Comparison of ENCODE assay signal across 1 cellular context in the genomic region with DNA sequence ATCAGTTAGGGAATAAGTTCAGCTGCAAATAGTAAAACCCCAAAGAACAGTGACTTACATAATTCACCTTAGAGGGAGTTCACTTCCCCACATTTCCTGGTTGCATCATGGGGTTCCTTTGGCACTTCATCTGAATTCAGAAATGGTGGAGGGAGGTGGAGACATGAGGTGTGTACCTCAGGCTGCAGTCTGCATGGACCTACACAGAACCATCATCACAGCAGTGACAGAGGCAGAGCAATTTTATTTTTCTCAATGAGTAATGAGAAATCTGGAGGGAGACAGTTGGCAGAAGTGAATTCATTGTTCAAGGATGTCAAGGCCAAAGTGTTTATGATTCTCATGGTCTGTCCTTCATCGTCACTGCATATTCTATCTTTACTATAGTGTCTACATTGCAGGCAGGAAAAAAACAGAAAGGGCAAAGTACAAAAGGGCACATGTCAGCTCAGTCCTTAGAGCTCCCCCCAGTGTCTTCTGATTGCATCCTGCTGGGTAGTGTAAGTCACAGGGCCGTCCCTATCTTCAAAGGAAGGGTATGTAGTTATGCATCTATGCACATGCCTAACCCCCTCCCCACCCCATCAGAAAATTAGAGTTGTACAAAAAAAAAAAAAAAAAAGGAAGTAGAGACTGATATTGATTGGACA.
TF ChIP-seq lines count a peak whose summit lies in the region.

No MANE protein-coding gene starts in this region.

TF ChIP-seq in HepG2, 621 proteins besides CTCF, POLR2A, EP300 and RAD21 (continued from another document and continues in another):
- TF ChIP-seq, protein P1, sequence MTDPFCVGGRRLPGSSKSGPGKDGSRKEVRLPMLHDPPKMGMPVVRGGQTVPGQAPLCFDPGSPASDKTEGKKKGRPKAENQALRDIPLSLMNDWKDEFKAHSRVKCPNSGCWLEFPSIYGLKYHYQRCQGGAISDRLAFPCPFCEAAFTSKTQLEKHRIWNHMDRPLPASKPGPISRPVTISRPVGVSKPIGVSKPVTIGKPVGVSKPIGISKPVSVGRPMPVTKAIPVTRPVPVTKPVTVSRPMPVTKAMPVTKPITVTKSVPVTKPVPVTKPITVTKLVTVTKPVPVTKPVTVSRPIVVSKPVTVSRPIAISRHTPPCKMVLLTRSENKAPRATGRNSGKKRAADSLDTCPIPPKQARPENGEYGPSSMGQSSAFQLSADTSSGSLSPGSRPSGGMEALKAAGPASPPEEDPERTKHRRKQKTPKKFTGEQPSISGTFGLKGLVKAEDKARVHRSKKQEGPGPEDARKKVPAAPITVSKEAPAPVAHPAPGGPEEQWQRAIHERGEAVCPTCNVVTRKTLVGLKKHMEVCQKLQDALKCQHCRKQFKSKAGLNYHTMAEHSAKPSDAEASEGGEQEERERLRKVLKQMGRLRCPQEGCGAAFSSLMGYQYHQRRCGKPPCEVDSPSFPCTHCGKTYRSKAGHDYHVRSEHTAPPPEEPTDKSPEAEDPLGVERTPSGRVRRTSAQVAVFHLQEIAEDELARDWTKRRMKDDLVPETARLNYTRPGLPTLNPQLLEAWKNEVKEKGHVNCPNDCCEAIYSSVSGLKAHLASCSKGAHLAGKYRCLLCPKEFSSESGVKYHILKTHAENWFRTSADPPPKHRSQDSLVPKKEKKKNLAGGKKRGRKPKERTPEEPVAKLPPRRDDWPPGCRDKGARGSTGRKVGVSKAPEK (CRISPR knock-in tag; IDR thresholded peaks at IDR 0.05; ENCODE audit: borderline replicate concordance), result no peak
- TF ChIP-seq ZNF230 (CRISPR knock-in tag; IDR thresholded peaks at IDR 0.05), result no peak
- no peak for TF ChIP-seq ZNF331 (CRISPR knock-in tag; IDR thresholded peaks at IDR 0.05)
- no peak for TF ChIP-seq STAT5B (CRISPR knock-in tag; IDR thresholded peaks at IDR 0.05)
- TF ChIP-seq HNF4A (CRISPR knock-in tag; IDR thresholded peaks at IDR 0.05), result peak; percentile 96
- peak; percentile 50 for TF ChIP-seq TEAD3 (CRISPR knock-in tag; optimal IDR thresholded peaks at IDR 0.05; ENCODE audit: borderline replicate concordance)
- TF ChIP-seq, protein P2, sequence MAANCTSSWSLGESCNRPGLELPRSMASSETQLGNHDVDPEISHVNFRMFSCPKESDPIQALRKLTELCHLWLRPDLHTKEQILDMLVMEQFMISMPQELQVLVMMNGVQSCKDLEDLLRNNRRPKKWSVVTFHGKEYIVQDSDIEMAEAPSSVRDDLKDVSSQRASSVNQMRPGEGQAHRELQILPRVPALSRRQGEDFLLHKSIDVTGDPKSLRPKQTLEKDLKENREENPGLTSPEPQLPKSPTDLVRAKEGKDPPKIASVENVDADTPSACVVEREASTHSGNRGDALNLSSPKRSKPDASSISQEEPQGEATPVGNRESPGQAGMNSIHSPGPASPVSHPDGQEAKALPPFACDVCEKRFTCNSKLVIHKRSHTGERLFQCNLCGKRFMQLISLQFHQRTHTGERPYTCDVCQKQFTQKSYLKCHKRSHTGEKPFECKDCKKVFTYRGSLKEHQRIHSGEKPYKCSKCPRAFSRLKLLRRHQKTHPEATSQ (CRISPR knock-in tag; IDR thresholded peaks at IDR 0.05; ENCODE audit: borderline replicate concordance), result no peak
- no peak for TF ChIP-seq GLMP (CRISPR knock-in tag; IDR thresholded peaks at IDR 0.05; ENCODE audit: borderline replicate concordance)
- no peak for TF ChIP-seq NFKB2 (CRISPR knock-in tag; IDR thresholded peaks at IDR 0.05; ENCODE audit: borderline replicate concordance)
- no peak for TF ChIP-seq NFKBIZ (CRISPR knock-in tag; IDR thresholded peaks at IDR 0.05)
- TF ChIP-seq SALL2 (CRISPR knock-in tag; IDR thresholded peaks at IDR 0.05), result no peak
- TF ChIP-seq ATF4 (CRISPR knock-in tag; IDR thresholded peaks at IDR 0.05), result peak in 1 of 2 experiments; percentile 43; a peak in 2 of 4 replicates
- TF ChIP-seq MAFK (conservative IDR thresholded peaks at IDR 0.05 in 1 of 2, IDR thresholded peaks at IDR 0.05 in 1 of 2; ENCODE audit: low read length in 2 of 2), result no peak
- TF ChIP-seq YY1 (IDR thresholded peaks at IDR 0.05; ENCODE audit: insufficient read depth, insufficient replicate concordance, low read depth, low read length), result no peak
- TF ChIP-seq ZNF263 (CRISPR knock-in tag; IDR thresholded peaks at IDR 0.05), result no peak
- no peak for TF ChIP-seq CC2D1A (CRISPR knock-in tag; IDR thresholded peaks at IDR 0.05)
- peak; percentile 60; the same call in 1 of the 2 replicates for TF ChIP-seq RARA (CRISPR knock-in tag; IDR thresholded peaks at IDR 0.05)
- no peak for TF ChIP-seq HMGXB3 (CRISPR knock-in tag; IDR thresholded peaks at IDR 0.05; ENCODE audit: borderline replicate concordance)
- TF ChIP-seq, protein P3, sequence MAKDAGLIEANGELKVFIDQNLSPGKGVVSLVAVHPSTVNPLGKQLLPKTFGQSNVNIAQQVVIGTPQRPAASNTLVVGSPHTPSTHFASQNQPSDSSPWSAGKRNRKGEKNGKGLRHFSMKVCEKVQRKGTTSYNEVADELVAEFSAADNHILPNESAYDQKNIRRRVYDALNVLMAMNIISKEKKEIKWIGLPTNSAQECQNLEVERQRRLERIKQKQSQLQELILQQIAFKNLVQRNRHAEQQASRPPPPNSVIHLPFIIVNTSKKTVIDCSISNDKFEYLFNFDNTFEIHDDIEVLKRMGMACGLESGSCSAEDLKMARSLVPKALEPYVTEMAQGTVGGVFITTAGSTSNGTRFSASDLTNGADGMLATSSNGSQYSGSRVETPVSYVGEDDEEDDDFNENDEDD (CRISPR knock-in tag; IDR thresholded peaks at IDR 0.05; ENCODE audit: borderline replicate concordance), result no peak
- TF ChIP-seq TEF (CRISPR knock-in tag; IDR thresholded peaks at IDR 0.05), result no peak
- TF ChIP-seq CENPBD1 (CRISPR knock-in tag; IDR thresholded peaks at IDR 0.05; ENCODE audit: borderline replicate concordance, low read depth), result no peak
- TF ChIP-seq PPARG (CRISPR knock-in tag; conservative IDR thresholded peaks at IDR 0.05), result 0 out of 2 replicates have a peak, but pooled peaks have one; percentile 11
- no peak for TF ChIP-seq ATAD3A (CRISPR knock-in tag; IDR thresholded peaks at IDR 0.05)
- TF ChIP-seq HBP1 (CRISPR knock-in tag; IDR thresholded peaks at IDR 0.05; ENCODE audit: low read depth), result no peak
- no peak for TF ChIP-seq XBP1 (CRISPR knock-in tag; IDR thresholded peaks at IDR 0.05)
- no peak for TF ChIP-seq CERS6 (CRISPR knock-in tag; IDR thresholded peaks at IDR 0.05)
- TF ChIP-seq NR3C1 (CRISPR knock-in tag; IDR thresholded peaks at IDR 0.05), result no peak
- TF ChIP-seq ZNF570 (CRISPR knock-in tag; IDR thresholded peaks at IDR 0.05; ENCODE audit: borderline replicate concordance), result no peak
- TF ChIP-seq SIX1 (CRISPR knock-in tag; IDR thresholded peaks at IDR 0.05; ENCODE audit: borderline replicate concordance), result no peak
- no peak for TF ChIP-seq TBP (CRISPR knock-in tag; IDR thresholded peaks at IDR 0.05)
- no peak for TF ChIP-seq BRF2 (CRISPR knock-in tag; IDR thresholded peaks at IDR 0.05)
- no peak for TF ChIP-seq ZMAT5 (CRISPR knock-in tag; IDR thresholded peaks at IDR 0.05; ENCODE audit: borderline replicate concordance, low read depth)
- TF ChIP-seq HOXA9 (CRISPR knock-in tag; IDR thresholded peaks at IDR 0.05; ENCODE audit: borderline replicate concordance), result no peak
- no peak for TF ChIP-seq NFE2L1 (CRISPR knock-in tag; IDR thresholded peaks at IDR 0.05; ENCODE audit: borderline replicate concordance)
- TF ChIP-seq ONECUT2 (CRISPR knock-in tag; IDR thresholded peaks at IDR 0.05), result no peak
